Comparison of ENCODE assay signal across 17 cellular contexts in genomic region chr16:50298075-50298460, GRCh38. TPM values are rescaled to one million over a fixed set of nuclear protein-coding genes. Genes with fewer than 3 reads are reported as not detected.
DNase-seq lines count a peak whose midpoint lies in the region; ATAC-seq and TF ChIP-seq lines count a peak whose summit lies in the region.
"Had no signal": no experiment of that assay in that cellular context is flagged by ENCODE, and none has a peak within 500 bp of the region (broad histone marks: within the 10 kb centered on the region; RNA-seq: fewer than 3 reads in every experiment).

No MANE protein-coding gene starts in this region.

- H3K4me3 ChIP-seq in GM06990 (replicated peaks; ENCODE audit: low read depth, low read length): no peak overlapping the region
- no peak overlapping the region for H3K4me3 ChIP-seq in naive thymus-derived CD4-positive, alpha-beta T cell (ENCODE audit: low read length)
- H3K4me3 ChIP-seq: coronary artery, prostate gland, transverse colon had no signal

- no peaks in the 10 kb centered on the region for H3K27me3 ChIP-seq in GM06990 (replicated peaks; ENCODE audit: control insufficient read depth, insufficient read depth, low read length)
- H3K27me3 ChIP-seq in naive thymus-derived CD4-positive, alpha-beta T cell (ENCODE audit: control insufficient read depth in 2 of 2, insufficient read depth in 2 of 2, low read length in 2 of 2): no peaks in the 10 kb centered on the region
- H3K27me3 ChIP-seq: transverse colon had no signal

- peaks cover 50% of the 10 kb centered on the region for H3K36me3 ChIP-seq in GM06990 (ENCODE audit: control insufficient read depth, insufficient read depth, low read length)
- peaks cover 10 to 96% (median 14%) of the 10 kb centered on the region in 3 experiments for H3K36me3 ChIP-seq in naive thymus-derived CD4-positive, alpha-beta T cell (ENCODE audit: control insufficient read depth in 2 of 3, insufficient read depth in 3 of 3, low read length in 3 of 3)
- H3K36me3 ChIP-seq: prostate gland, transverse colon had no signal

- DNase-seq in CD14-positive monocyte (ENCODE audit: low spot score): no peak
- DNase-seq in GM06990 (ENCODE audit: extremely low read depth, insufficient read length): peak; percentile 0
- DNase-seq in activated naive CD4-positive, alpha-beta T cell treated with anti-CD3 and anti-CD28 coated beads, Interleukin-2, amount 50 U/mL, for 72 hours (ENCODE audit: low spot score in 2 of 2): no peak
- no peak for DNase-seq in naive thymus-derived CD4-positive, alpha-beta T cell
- no peak for DNase-seq in NCI-H2029 (lab: John Stamatoyannopoulos, UW)
- DNase-seq: activated CD4-positive, alpha-beta memory T cell treated with anti-CD3 and anti-CD28 coated beads for 36 hours; activated T-cell treated with anti-CD3 and anti-CD28 coated beads, Interleukin-2, amount 50 U/mL, for 48 hours; NCI-H1105; NCI-H774; stimulated activated CD4-positive, alpha-beta T cell treated with anti-CD3 and anti-CD28 coated beads, Interleukin-12 subunit alpha, Interleukin-12 subunit beta, amount 100 ng/mL, for 4 hours; stimulated activated naive CD4-positive, alpha-beta T cell had no signal

- no peak overlapping the region for H3K27ac ChIP-seq in naive thymus-derived CD4-positive, alpha-beta T cell (ENCODE audit: low read depth, low read length)
- H3K27ac ChIP-seq: coronary artery, prostate gland, transverse colon had no signal

- H3K4me3 Mint-ChIP-seq in CD14-positive monocyte: no peak overlapping the region
- no peak overlapping the region for H3K4me3 Mint-ChIP-seq in naive thymus-derived CD4-positive, alpha-beta T cell
- H3K4me3 Mint-ChIP-seq: activated CD4-positive, alpha-beta memory T cell treated with anti-CD3 and anti-CD28 coated beads for 36 hours had no signal

- H3K36me3 Mint-ChIP-seq in CD14-positive monocyte: peaks cover 79 to 98% of the 10 kb centered on the region in 2 donors
- H3K36me3 Mint-ChIP-seq in activated naive CD4-positive, alpha-beta T cell treated with anti-CD3 and anti-CD28 coated beads, Interleukin-2, amount 50 U/mL, for 72 hours: peaks cover 0 to 4% of the 10 kb centered on the region in 2 donors
- peaks cover 3 to 27% (median 4%) of the 10 kb centered on the region in 5 donors for H3K36me3 Mint-ChIP-seq in naive thymus-derived CD4-positive, alpha-beta T cell

- POLR2A ChIA-PET in naive thymus-derived CD4-positive, alpha-beta T cell (lab: Charles Lee): interaction anchor here (0.6 kb wide), 1 partner anchor 12 kb away, joined by 4 read pairs; no protein-coding TSS in a partner anchor

- no peaks in the 10 kb centered on the region for H3K9me3 ChIP-seq in naive thymus-derived CD4-positive, alpha-beta T cell (ENCODE audit: control insufficient read depth in 2 of 3, low read length in 3 of 3)
- H3K9me3 ChIP-seq: prostate gland, transverse colon had no signal

- no peaks in the 10 kb centered on the region for H3K4me1 Mint-ChIP-seq in CD14-positive monocyte
- peaks cover 0 to 9% (median 5%) of the 10 kb centered on the region in 7 donors for H3K4me1 Mint-ChIP-seq in naive thymus-derived CD4-positive, alpha-beta T cell

- intact Hi-C loops in CD14-positive monocyte (cut with micrococcal nuclease): no loop called here
- intact Hi-C loops in naive thymus-derived CD4-positive, alpha-beta T cell (cut with micrococcal nuclease): no loop called here

- ATAC-seq in activated naive CD4-positive, alpha-beta T cell treated with anti-CD3 and anti-CD28 coated beads, Interleukin-2, amount 50 U/mL, for 72 hours: no peak
- ATAC-seq in naive thymus-derived CD4-positive, alpha-beta T cell: no peak
- ATAC-seq in GM19397 (IDR thresholded peaks at IDR 0.05; ENCODE audit: unreplicated experiment): no peak
- no peak for ATAC-seq in GM21390 (IDR thresholded peaks at IDR 0.05; ENCODE audit: unreplicated experiment)
- no peak for ATAC-seq in HG03159 (IDR thresholded peaks at IDR 0.05; ENCODE audit: unreplicated experiment)

- H3K9me3 Mint-ChIP-seq in CD14-positive monocyte: no peaks in the 10 kb centered on the region
- no peaks in the 10 kb centered on the region for H3K9me3 Mint-ChIP-seq in activated naive CD4-positive, alpha-beta T cell treated with anti-CD3 and anti-CD28 coated beads, Interleukin-2, amount 50 U/mL, for 72 hours
- H3K9me3 Mint-ChIP-seq in naive thymus-derived CD4-positive, alpha-beta T cell: no peaks in the 10 kb centered on the region
- H3K9me3 Mint-ChIP-seq: activated CD4-positive, alpha-beta memory T cell treated with anti-CD3 and anti-CD28 coated beads for 36 hours had no signal

- H3K27me3 Mint-ChIP-seq in CD14-positive monocyte (ENCODE audit: low read depth in 3 of 3): no peaks in the 10 kb centered on the region
- H3K27me3 Mint-ChIP-seq in naive thymus-derived CD4-positive, alpha-beta T cell: no peaks in the 10 kb centered on the region
- H3K27me3 Mint-ChIP-seq: activated CD4-positive, alpha-beta memory T cell treated with anti-CD3 and anti-CD28 coated beads for 36 hours had no signal

- H3K27ac Mint-ChIP-seq in CD14-positive monocyte: peak overlapping the region in 6 of 7 donors; percentile 9 to 82 (median 57)
- H3K27ac Mint-ChIP-seq in activated naive CD4-positive, alpha-beta T cell treated with anti-CD3 and anti-CD28 coated beads, Interleukin-2, amount 50 U/mL, for 72 hours: peak overlapping the region; percentile 3 to 34
- H3K27ac Mint-ChIP-seq in naive thymus-derived CD4-positive, alpha-beta T cell: peak overlapping the region in 6 of 9 donors; percentile 5 to 83 (median 66)
- H3K27ac Mint-ChIP-seq: activated CD4-positive, alpha-beta memory T cell treated with anti-CD3 and anti-CD28 coated beads for 36 hours had no signal

- TF ChIP-seq CTCF in CD14-positive monocyte (IDR thresholded peaks at IDR 0.05) (no peak), GM06990 (IDR thresholded peaks at IDR 0.05; ENCODE audit: insufficient read depth, low read length, poor library complexity, severe bottlenecking) (no peak)

- no peaks in the 10 kb centered on the region for H3K4me1 ChIP-seq in naive thymus-derived CD4-positive, alpha-beta T cell (ENCODE audit: control insufficient read depth in 2 of 2, insufficient read depth in 2 of 2, low read length in 2 of 2)
- H3K4me1 ChIP-seq: prostate gland had no signal

- CTCF ChIA-PET in naive thymus-derived CD4-positive, alpha-beta T cell (lab: Charles Lee): interaction anchor here (0.5 to 0.7 kb wide), 2 partner anchors 15 to 57 kb away, joined by 3 read pairs; no protein-coding TSS in a partner anchor

RNA-seq across cellular contexts. Expression of gene ADCY7, which starts 31.7 kb away (rescaled TPM):
- polyA plus RNA-seq in CD14-positive monocyte: 10 to 100 TPM; 53.1 to 91.5 TPM
- total RNA-seq in activated naive CD4-positive, alpha-beta T cell treated with anti-CD3 and anti-CD28 coated beads, Interleukin-2, amount 50 U/mL, for 72 hours: 100 to 1,000 TPM in 1 of 2 donors, 10 to 100 TPM in 1; 78.5 to 104 TPM
- 100 to 1,000 TPM; 179 to 326 (median 208) TPM for total RNA-seq in naive thymus-derived CD4-positive, alpha-beta T cell
- 10 to 100 TPM; 62.6 to 85.7 TPM for polyA plus RNA-seq in naive thymus-derived CD4-positive, alpha-beta T cell
